1 cellular context compared by ENCODE assay signal in genomic region chr10:70232155-70232858, GRCh38.
TF ChIP-seq lines count a peak whose summit lies in the region.

No MANE protein-coding gene starts in this region.

TF ChIP-seq in HEK293, 187 proteins besides CTCF, POLR2A, EP300 and RAD21 (continued from another document and continues in another):
- TF ChIP-seq PRDM2 (tag by site-specific recombination; IDR thresholded peaks at IDR 0.05; ENCODE audit: borderline replicate concordance) (no peak), ZNF404 (tag by site-specific recombination; IDR thresholded peaks at IDR 0.05) (no peak), YY2 (tag by site-specific recombination; IDR thresholded peaks at IDR 0.05) (no peak), SALL2 (tag by site-specific recombination; IDR thresholded peaks at IDR 0.05; ENCODE audit: borderline replicate concordance) (no peak), ZFP37 (tag by site-specific recombination; IDR thresholded peaks at IDR 0.05) (peak; percentile 66; the same call in 1 of the 2 replicates), ZNF830 (tag by site-specific recombination; IDR thresholded peaks at IDR 0.05; ENCODE audit: low read depth) (no peak), ZNF514 (tag by site-specific recombination; IDR thresholded peaks at IDR 0.05) (no peak), SP7 (tag by site-specific recombination; IDR thresholded peaks at IDR 0.05) (peak; percentile 70; the same call in 1 of the 2 replicates), ZNF600 (tag by site-specific recombination; IDR thresholded peaks at IDR 0.05) (peak; percentile 74), ZFHX2 (tag by site-specific recombination; conservative IDR thresholded peaks at IDR 0.05) (peak; percentile 80), ZNF76 (tag by site-specific recombination; IDR thresholded peaks at IDR 0.05; ENCODE audit: borderline replicate concordance, low read depth) (peak; percentile 55; the same call in 1 of the 2 replicates), ZNF549 (tag by site-specific recombination; IDR thresholded peaks at IDR 0.05) (no peak), ZNF558 (tag by site-specific recombination; IDR thresholded peaks at IDR 0.05) (no peak), ZNF658 (tag by site-specific recombination; IDR thresholded peaks at IDR 0.05) (no peak), SP3 (tag by site-specific recombination; IDR thresholded peaks at IDR 0.05) (no peak), FEZF1 (tag by site-specific recombination; IDR thresholded peaks at IDR 0.05) (no peak), ZNF174 (tag by site-specific recombination; IDR thresholded peaks at IDR 0.05) (no peak), HOXC10 (CRISPR knock-in tag; IDR thresholded peaks at IDR 0.05) (no peak), ZNF2 (tag by site-specific recombination; IDR thresholded peaks at IDR 0.05) (no peak), ZNF629 (tag by site-specific recombination; IDR thresholded peaks at IDR 0.05) (peak; percentile 90), ZIC2 (tag by site-specific recombination; IDR thresholded peaks at IDR 0.05) (peak; percentile 36), ZBTB21 (tag by site-specific recombination; IDR thresholded peaks at IDR 0.05) (peak; percentile 80), GLIS1 (tag by site-specific recombination; IDR thresholded peaks at IDR 0.05) (peak; percentile 48), ZNF223 (tag by site-specific recombination; IDR thresholded peaks at IDR 0.05) (no peak), ZXDB (tag by site-specific recombination; IDR thresholded peaks at IDR 0.05) (peak; percentile 52; the same call in 1 of the 2 replicates), ZNF274 (IDR thresholded peaks at IDR 0.05; ENCODE audit: low read length) (no peak), ZNF274 (tag by site-specific recombination; IDR thresholded peaks at IDR 0.05; ENCODE audit: borderline replicate concordance) (no peak), ZNF791 (tag by site-specific recombination; IDR thresholded peaks at IDR 0.05) (no peak), KLF10 (tag by site-specific recombination; IDR thresholded peaks at IDR 0.05) (peak; percentile 62; the same call in 1 of the 2 replicates), ZNF24 (tag by site-specific recombination; IDR thresholded peaks at IDR 0.05) (peak; percentile 68), ZNF140 (tag by site-specific recombination; IDR thresholded peaks at IDR 0.05) (no peak), EGR2 (tag by site-specific recombination; IDR thresholded peaks at IDR 0.05; ENCODE audit: low read depth) (peak; percentile 89), ZFP69B (tag by site-specific recombination; IDR thresholded peaks at IDR 0.05) (no peak), PATZ1 (tag by site-specific recombination; IDR thresholded peaks at IDR 0.05) (peak; percentile 60; the same call in 1 of the 2 replicates), ZBTB7A (tag by site-specific recombination; IDR thresholded peaks at IDR 0.05; ENCODE audit: low read depth) (no peak), ZNF169 (tag by site-specific recombination; IDR thresholded peaks at IDR 0.05) (no peak), ZNF777 (tag by site-specific recombination; IDR thresholded peaks at IDR 0.05; ENCODE audit: borderline replicate concordance) (no peak), ZNF529 (tag by site-specific recombination; IDR thresholded peaks at IDR 0.05; ENCODE audit: insufficient replicate concordance) (no peak), ZNF488 (tag by site-specific recombination; IDR thresholded peaks at IDR 0.05) (no peak), ZNF37A (tag by site-specific recombination; IDR thresholded peaks at IDR 0.05) (no peak), ZNF132 (tag by site-specific recombination; IDR thresholded peaks at IDR 0.05; ENCODE audit: borderline replicate concordance) (no peak), ZNF837 (tag by site-specific recombination; IDR thresholded peaks at IDR 0.05) (no peak)
- TF ChIP-seq, protein P1, sequence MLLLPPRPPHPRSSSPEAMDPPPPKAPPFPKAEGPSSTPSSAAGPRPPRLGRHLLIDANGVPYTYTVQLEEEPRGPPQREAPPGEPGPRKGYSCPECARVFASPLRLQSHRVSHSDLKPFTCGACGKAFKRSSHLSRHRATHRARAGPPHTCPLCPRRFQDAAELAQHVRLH (tag by site-specific recombination; IDR thresholded peaks at IDR 0.05): no peak
- TF ChIP-seq, protein P2, sequence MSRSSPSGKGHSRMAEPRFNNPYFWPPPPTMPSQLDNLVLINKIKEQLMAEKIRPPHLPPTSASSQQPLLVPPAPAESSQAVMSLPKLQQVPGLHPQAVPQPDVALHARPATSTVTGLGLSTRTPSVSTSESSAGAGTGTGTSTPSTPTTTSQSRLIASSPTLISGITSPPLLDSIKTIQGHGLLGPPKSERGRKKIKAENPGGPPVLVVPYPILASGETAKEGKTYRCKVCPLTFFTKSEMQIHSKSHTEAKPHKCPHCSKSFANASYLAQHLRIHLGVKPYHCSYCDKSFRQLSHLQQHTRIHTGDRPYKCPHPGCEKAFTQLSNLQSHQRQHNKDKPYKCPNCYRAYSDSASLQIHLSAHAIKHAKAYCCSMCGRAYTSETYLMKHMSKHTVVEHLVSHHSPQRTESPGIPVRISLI (tag by site-specific recombination; IDR thresholded peaks at IDR 0.05): peak; percentile 43; the same call in 1 of the 2 replicates
- TF ChIP-seq, protein P3, sequence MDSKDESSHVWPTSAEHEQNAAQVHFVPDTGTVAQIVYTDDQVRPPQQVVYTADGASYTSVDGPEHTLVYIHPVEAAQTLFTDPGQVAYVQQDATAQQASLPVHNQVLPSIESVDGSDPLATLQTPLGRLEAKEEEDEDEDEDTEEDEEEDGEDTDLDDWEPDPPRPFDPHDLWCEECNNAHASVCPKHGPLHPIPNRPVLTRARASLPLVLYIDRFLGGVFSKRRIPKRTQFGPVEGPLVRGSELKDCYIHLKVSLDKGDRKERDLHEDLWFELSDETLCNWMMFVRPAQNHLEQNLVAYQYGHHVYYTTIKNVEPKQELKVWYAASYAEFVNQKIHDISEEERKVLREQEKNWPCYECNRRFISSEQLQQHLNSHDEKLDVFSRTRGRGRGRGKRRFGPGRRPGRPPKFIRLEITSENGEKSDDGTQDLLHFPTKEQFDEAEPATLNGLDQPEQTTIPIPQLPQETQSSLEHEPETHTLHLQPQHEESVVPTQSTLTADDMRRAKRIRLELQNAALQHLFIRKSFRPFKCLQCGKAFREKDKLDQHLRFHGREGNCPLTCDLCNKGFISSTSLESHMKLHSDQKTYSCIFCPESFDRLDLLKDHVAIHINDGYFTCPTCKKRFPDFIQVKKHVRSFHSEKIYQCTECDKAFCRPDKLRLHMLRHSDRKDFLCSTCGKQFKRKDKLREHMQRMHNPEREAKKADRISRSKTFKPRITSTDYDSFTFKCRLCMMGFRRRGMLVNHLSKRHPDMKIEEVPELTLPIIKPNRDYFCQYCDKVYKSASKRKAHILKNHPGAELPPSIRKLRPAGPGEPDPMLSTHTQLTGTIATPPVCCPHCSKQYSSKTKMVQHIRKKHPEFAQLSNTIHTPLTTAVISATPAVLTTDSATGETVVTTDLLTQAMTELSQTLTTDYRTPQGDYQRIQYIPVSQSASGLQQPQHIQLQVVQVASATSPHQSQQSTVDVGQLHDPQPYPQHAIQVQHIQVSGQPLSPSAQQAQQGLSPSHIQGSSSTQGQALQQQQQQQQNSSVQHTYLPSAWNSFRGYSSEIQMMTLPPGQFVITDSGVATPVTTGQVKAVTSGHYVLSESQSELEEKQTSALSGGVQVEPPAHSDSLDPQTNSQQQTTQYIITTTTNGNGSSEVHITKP (tag by site-specific recombination; IDR thresholded peaks at IDR 0.05): peak; percentile 83
- TF ChIP-seq, protein P4, sequence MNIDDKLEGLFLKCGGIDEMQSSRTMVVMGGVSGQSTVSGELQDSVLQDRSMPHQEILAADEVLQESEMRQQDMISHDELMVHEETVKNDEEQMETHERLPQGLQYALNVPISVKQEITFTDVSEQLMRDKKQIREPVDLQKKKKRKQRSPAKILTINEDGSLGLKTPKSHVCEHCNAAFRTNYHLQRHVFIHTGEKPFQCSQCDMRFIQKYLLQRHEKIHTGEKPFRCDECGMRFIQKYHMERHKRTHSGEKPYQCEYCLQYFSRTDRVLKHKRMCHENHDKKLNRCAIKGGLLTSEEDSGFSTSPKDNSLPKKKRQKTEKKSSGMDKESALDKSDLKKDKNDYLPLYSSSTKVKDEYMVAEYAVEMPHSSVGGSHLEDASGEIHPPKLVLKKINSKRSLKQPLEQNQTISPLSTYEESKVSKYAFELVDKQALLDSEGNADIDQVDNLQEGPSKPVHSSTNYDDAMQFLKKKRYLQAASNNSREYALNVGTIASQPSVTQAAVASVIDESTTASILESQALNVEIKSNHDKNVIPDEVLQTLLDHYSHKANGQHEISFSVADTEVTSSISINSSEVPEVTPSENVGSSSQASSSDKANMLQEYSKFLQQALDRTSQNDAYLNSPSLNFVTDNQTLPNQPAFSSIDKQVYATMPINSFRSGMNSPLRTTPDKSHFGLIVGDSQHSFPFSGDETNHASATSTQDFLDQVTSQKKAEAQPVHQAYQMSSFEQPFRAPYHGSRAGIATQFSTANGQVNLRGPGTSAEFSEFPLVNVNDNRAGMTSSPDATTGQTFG (tag by site-specific recombination; IDR thresholded peaks at IDR 0.05; ENCODE audit: borderline replicate concordance): no peak
- TF ChIP-seq, protein P5, sequence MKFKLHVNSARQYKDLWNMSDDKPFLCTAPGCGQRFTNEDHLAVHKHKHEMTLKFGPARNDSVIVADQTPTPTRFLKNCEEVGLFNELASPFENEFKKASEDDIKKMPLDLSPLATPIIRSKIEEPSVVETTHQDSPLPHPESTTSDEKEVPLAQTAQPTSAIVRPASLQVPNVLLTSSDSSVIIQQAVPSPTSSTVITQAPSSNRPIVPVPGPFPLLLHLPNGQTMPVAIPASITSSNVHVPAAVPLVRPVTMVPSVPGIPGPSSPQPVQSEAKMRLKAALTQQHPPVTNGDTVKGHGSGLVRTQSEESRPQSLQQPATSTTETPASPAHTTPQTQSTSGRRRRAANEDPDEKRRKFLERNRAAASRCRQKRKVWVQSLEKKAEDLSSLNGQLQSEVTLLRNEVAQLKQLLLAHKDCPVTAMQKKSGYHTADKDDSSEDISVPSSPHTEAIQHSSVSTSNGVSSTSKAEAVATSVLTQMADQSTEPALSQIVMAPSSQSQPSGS (tag by site-specific recombination; IDR thresholded peaks at IDR 0.05; ENCODE audit: low read depth): peak; percentile 98
- TF ChIP-seq, protein P6, sequence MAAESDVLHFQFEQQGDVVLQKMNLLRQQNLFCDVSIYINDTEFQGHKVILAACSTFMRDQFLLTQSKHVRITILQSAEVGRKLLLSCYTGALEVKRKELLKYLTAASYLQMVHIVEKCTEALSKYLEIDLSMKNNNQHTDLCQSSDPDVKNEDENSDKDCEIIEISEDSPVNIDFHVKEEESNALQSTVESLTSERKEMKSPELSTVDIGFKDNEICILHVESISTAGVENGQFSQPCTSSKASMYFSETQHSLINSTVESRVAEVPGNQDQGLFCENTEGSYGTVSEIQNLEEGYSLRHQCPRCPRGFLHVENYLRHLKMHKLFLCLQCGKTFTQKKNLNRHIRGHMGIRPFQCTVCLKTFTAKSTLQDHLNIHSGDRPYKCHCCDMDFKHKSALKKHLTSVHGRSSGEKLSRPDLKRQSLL (tag by site-specific recombination; IDR thresholded peaks at IDR 0.05): no peak
